1 cellular context compared by ENCODE assay signal in the genomic region with DNA sequence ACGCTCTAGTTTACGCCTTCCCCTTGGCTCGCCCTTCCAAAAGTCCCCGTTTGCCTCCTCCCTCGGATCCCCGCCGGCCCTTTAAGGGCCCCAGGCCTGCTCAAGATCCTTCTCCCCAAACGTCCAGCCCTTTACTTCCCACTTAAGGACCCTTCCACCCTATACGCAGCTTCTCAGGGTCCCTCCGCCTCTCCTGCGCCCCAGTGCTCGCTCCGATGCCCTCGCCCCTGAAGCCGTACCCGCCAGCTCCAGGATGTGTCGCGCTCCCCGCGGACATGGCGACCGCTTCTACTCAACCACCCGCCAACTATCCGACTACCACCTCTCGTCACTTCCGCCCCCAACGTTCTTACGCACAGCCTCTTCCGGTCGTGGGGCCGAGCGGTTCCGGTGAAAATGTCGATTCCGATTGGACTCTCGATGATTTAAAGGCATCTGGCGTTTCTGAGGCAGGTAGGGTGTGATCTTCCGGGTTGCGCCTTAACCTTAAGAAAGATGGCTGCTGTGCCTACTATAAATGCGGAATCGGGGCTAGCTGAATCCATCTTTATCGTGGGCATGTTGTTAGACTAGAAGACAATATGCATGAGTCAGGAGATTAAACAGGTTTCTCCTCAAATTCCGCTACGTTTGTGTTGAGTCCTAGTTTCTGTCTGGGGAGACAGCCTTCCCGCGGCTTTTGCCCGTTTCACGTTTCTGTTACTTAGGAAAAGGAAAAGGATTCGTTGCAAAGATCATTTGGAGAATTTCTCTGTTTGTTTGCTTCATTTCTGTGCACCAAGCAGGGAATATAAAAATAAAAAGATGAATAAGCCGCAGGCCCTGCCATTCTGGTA.
TF ChIP-seq lines count a peak whose summit lies in the region.

A gene (minus strand): TSS at position 317 of the 836 bp plus-strand sequence. CDS start 40 bp downstream, at position 277.

TF ChIP-seq in K562, 482 proteins besides CTCF, POLR2A, EP300 and RAD21 (continued from another document and continues in another):
- TF ChIP-seq, protein P1, sequence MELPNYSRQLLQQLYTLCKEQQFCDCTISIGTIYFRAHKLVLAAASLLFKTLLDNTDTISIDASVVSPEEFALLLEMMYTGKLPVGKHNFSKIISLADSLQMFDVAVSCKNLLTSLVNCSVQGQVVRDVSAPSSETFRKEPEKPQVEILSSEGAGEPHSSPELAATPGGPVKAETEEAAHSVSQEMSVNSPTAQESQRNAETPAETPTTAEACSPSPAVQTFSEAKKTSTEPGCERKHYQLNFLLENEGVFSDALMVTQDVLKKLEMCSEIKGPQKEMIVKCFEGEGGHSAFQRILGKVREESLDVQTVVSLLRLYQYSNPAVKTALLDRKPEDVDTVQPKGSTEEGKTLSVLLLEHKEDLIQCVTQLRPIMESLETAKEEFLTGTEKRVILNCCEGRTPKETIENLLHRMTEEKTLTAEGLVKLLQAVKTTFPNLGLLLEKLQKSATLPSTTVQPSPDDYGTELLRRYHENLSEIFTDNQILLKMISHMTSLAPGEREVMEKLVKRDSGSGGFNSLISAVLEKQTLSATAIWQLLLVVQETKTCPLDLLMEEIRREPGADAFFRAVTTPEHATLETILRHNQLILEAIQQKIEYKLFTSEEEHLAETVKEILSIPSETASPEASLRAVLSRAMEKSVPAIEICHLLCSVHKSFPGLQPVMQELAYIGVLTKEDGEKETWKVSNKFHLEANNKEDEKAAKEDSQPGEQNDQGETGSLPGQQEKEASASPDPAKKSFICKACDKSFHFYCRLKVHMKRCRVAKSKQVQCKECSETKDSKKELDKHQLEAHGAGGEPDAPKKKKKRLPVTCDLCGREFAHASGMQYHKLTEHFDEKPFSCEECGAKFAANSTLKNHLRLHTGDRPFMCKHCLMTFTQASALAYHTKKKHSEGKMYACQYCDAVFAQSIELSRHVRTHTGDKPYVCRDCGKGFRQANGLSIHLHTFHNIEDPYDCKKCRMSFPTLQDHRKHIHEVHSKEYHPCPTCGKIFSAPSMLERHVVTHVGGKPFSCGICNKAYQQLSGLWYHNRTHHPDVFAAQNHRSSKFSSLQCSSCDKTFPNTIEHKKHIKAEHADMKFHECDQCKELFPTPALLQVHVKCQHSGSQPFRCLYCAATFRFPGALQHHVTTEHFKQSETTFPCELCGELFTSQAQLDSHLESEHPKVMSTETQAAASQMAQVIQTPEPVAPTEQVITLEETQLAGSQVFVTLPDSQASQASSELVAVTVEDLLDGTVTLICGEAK (IDR thresholded peaks at IDR 0.05) = peak; percentile 99
- TF ChIP-seq, protein P1 (CRISPR knock-in tag; IDR thresholded peaks at IDR 0.05) = no peak
- peak; percentile 99 for TF ChIP-seq NR2C1 (IDR thresholded peaks at IDR 0.05)
- TF ChIP-seq NR2C1 (tag; IDR thresholded peaks at IDR 0.05) = peak; percentile 100
- no peak for TF ChIP-seq ZNF778 (CRISPR knock-in tag; IDR thresholded peaks at IDR 0.05)
- TF ChIP-seq, protein P2, sequence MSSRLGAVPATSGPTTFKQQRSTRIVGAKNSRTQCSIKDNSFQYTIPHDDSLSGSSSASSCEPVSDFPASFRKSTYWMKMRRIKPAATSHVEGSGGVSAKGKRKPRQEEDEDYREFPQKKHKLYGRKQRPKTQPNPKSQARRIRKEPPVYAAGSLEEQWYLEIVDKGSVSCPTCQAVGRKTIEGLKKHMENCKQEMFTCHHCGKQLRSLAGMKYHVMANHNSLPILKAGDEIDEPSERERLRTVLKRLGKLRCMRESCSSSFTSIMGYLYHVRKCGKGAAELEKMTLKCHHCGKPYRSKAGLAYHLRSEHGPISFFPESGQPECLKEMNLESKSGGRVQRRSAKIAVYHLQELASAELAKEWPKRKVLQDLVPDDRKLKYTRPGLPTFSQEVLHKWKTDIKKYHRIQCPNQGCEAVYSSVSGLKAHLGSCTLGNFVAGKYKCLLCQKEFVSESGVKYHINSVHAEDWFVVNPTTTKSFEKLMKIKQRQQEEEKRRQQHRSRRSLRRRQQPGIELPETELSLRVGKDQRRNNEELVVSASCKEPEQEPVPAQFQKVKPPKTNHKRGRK (tag; IDR thresholded peaks at IDR 0.05) = no peak
- no peak for TF ChIP-seq SMARCB1 (IDR thresholded peaks at IDR 0.05; ENCODE audit: insufficient read length, low read depth)
- peak; percentile 65; the same call in 1 of the 2 replicates for TF ChIP-seq RB1 (IDR thresholded peaks at IDR 0.05; ENCODE audit: low read depth)
- TF ChIP-seq CC2D1A (IDR thresholded peaks at IDR 0.05) = peak; percentile 45; the same call in 1 of the 2 replicates
- peak; percentile 70 for TF ChIP-seq SOX6 (IDR thresholded peaks at IDR 0.05)
- peak; percentile 68 for TF ChIP-seq FOSL1 (tag; conservative IDR thresholded peaks at IDR 0.05)
- no peak; the same call in none of the 2 replicates for TF ChIP-seq JUND (IDR thresholded peaks at IDR 0.05; ENCODE audit: borderline replicate concordance, low read depth, low read length)
- TF ChIP-seq JUND (tag; IDR thresholded peaks at IDR 0.05; ENCODE audit: borderline replicate concordance, low read depth, low read length) = peak; percentile 77; the same call in 2 of the 3 replicates
- peak; percentile 40 for TF ChIP-seq NEUROD1 (IDR thresholded peaks at IDR 0.05; ENCODE audit: borderline replicate concordance, low read depth, low read length, partially characterized antibody)
- TF ChIP-seq GTF2F1 (IDR thresholded peaks at IDR 0.05; ENCODE audit: low read depth, low read length) = peak; percentile 82; the same call in 1 of the 2 replicates
- TF ChIP-seq, protein P3, sequence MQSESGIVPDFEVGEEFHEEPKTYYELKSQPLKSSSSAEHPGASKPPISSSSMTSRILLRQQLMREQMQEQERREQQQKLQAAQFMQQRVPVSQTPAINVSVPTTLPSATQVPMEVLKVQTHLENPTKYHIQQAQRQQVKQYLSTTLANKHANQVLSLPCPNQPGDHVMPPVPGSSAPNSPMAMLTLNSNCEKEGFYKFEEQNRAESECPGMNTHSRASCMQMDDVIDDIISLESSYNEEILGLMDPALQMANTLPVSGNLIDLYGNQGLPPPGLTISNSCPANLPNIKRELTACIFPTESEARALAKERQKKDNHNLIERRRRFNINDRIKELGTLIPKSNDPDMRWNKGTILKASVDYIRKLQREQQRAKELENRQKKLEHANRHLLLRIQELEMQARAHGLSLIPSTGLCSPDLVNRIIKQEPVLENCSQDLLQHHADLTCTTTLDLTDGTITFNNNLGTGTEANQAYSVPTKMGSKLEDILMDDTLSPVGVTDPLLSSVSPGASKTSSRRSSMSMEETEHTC (IDR thresholded peaks at IDR 0.05) = no peak
- TF ChIP-seq, protein P4, sequence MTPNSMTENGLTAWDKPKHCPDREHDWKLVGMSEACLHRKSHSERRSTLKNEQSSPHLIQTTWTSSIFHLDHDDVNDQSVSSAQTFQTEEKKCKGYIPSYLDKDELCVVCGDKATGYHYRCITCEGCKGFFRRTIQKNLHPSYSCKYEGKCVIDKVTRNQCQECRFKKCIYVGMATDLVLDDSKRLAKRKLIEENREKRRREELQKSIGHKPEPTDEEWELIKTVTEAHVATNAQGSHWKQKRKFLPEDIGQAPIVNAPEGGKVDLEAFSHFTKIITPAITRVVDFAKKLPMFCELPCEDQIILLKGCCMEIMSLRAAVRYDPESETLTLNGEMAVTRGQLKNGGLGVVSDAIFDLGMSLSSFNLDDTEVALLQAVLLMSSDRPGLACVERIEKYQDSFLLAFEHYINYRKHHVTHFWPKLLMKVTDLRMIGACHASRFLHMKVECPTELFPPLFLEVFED (CRISPR knock-in tag; conservative IDR thresholded peaks at IDR 0.05) = 0 out of 2 replicates have a peak, but pooled peaks have one; percentile 51
- TF ChIP-seq, protein P5, sequence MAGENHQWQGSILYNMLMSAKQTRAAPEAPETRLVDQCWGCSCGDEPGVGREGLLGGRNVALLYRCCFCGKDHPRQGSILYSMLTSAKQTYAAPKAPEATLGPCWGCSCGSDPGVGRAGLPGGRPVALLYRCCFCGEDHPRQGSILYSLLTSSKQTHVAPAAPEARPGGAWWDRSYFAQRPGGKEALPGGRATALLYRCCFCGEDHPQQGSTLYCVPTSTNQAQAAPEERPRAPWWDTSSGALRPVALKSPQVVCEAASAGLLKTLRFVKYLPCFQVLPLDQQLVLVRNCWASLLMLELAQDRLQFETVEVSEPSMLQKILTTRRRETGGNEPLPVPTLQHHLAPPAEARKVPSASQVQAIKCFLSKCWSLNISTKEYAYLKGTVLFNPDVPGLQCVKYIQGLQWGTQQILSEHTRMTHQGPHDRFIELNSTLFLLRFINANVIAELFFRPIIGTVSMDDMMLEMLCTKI (IDR thresholded peaks at IDR 0.05; ENCODE audit: partially characterized antibody) = no peak
- TF ChIP-seq HEY1 (CRISPR knock-in tag; IDR thresholded peaks at IDR 0.05; ENCODE audit: borderline replicate concordance) = no peak
- TF ChIP-seq TCF3 (CRISPR knock-in tag; IDR thresholded peaks at IDR 0.05) = no peak
- TF ChIP-seq, protein P6, sequence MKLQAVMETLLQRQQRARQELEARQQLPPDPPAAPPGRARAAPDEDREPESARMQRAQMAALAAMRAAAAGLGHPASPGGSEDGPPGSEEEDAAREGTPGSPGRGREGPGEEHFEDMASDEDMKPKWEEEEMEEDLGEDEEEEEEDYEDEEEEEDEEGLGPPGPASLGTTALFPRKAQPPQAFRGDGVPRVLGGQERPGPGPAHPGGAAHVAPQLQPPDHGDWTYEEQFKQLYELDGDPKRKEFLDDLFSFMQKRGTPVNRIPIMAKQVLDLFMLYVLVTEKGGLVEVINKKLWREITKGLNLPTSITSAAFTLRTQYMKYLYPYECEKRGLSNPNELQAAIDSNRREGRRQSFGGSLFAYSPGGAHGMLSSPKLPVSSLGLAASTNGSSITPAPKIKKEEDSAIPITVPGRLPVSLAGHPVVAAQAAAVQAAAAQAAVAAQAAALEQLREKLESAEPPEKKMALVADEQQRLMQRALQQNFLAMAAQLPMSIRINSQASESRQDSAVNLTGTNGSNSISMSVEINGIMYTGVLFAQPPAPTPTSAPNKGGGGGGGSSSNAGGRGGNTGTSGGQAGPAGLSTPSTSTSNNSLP (IDR thresholded peaks at IDR 0.05; ENCODE audit: borderline replicate concordance, low read depth, low read length) = peak; percentile 45; the same call in 1 of the 2 replicates
- 0 out of 4 replicates have a peak, but pooled peaks of 1 of the 2 experiments have one; percentile 20 for TF ChIP-seq NONO (IDR thresholded peaks at IDR 0.05; ENCODE audit: low read depth in 2 of 2, low read length in 1 of 2)
- TF ChIP-seq NFYB (IDR thresholded peaks at IDR 0.05; ENCODE audit: extremely low read depth, insufficient read length) = peak; percentile 3
- peak; percentile 77 for TF ChIP-seq MAFG (tag; conservative IDR thresholded peaks at IDR 0.05)
- TF ChIP-seq, protein P7, sequence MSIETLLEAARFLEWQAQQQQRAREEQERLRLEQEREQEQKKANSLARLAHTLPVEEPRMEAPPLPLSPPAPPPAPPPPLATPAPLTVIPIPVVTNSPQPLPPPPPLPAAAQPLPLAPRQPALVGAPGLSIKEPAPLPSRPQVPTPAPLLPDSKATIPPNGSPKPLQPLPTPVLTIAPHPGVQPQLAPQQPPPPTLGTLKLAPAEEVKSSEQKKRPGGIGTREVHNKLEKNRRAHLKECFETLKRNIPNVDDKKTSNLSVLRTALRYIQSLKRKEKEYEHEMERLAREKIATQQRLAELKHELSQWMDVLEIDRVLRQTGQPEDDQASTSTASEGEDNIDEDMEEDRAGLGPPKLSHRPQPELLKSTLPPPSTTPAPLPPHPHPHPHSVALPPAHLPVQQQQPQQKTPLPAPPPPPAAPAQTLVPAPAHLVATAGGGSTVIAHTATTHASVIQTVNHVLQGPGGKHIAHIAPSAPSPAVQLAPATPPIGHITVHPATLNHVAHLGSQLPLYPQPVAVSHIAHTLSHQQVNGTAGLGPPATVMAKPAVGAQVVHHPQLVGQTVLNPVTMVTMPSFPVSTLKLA (conservative IDR thresholded peaks at IDR 0.05) = peak; percentile 59 to 82; a peak in 3 of 4 replicates
- 0 out of 2 replicates have a peak, but pooled peaks have one; percentile 43 for TF ChIP-seq GABPB2 (CRISPR knock-in tag; conservative IDR thresholded peaks at IDR 0.05)
- peak; percentile 93 for TF ChIP-seq SMAD1 (IDR thresholded peaks at IDR 0.05; ENCODE audit: low read depth, low read length, partially characterized antibody)
- peak; percentile 60; the same call in 1 of the 2 replicates for TF ChIP-seq OTX1 (CRISPR knock-in tag; IDR thresholded peaks at IDR 0.05)
- peak; percentile 13 for TF ChIP-seq FOS (IDR thresholded peaks at IDR 0.05; ENCODE audit: extremely low read depth, insufficient read length)
- TF ChIP-seq ZNF696 (CRISPR knock-in tag; conservative IDR thresholded peaks at IDR 0.05) = no peak
- TF ChIP-seq CSDE1 (IDR thresholded peaks at IDR 0.05) = peak; percentile 21 to 91; a peak in 1 of 4 replicates
- TF ChIP-seq SPI1 (IDR thresholded peaks at IDR 0.05; ENCODE audit: borderline replicate concordance, low read depth, low read length) = peak; percentile 78
- peak; percentile 50; the same call in 1 of the 2 replicates for TF ChIP-seq ARID1B (IDR thresholded peaks at IDR 0.05)
- no peak for TF ChIP-seq DPF2 (IDR thresholded peaks at IDR 0.05)
- peak; percentile 92 for TF ChIP-seq TAF7 (tag; IDR thresholded peaks at IDR 0.05)
- peak; percentile 35; the same call in 1 of the 2 replicates for TF ChIP-seq ZBTB1 (CRISPR knock-in tag; IDR thresholded peaks at IDR 0.05; ENCODE audit: borderline replicate concordance, low read depth)
- peak; percentile 99 for TF ChIP-seq POLR2G (IDR thresholded peaks at IDR 0.05; ENCODE audit: low read depth, low read length)
- TF ChIP-seq, protein P8, sequence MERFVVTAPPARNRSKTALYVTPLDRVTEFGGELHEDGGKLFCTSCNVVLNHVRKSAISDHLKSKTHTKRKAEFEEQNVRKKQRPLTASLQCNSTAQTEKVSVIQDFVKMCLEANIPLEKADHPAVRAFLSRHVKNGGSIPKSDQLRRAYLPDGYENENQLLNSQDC (CRISPR knock-in tag; IDR thresholded peaks at IDR 0.05) = peak; percentile 44; the same call in 1 of the 2 replicates
- TF ChIP-seq SMARCE1 (IDR thresholded peaks at IDR 0.05) = peak; percentile 50; the same call in 1 of the 2 replicates
- TF ChIP-seq NRF1 (conservative IDR thresholded peaks at IDR 0.05 in 1 of 2, IDR thresholded peaks at IDR 0.05 in 1 of 2) = peak; percentile 49 to 61; a peak in 3 of 4 replicates
